ENCODE assay signal across 13 cellular contexts in the genomic region with DNA sequence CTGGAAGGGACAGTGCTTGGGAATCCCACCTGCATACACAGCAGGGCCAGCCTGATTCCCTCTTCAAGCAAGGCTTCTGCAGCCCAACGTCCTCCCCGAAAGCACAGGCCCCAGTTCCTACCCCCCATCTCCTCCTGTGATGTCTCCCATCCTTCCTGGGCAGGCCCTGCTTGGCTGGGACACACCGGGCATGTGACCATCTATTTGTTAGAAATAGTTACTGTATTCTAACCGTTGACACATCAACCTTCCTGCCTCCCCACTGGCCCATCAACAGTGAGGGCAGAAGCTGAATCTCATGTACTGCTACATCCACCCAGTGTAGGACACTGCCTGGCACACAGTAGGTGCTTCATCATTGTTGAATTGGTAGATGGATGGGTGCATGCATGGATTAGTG. TPM values are rescaled to one million over a fixed set of nuclear protein-coding genes. Genes with fewer than 3 reads are reported as not detected.
A peak's percentile ranks its signal among the peaks of the same experiment; 100 is the strongest.
DNase-seq lines count a peak whose midpoint lies in the region; ATAC-seq and TF ChIP-seq lines count a peak whose summit lies in the region.
"Had no signal": no experiment of that assay in that cellular context is flagged by ENCODE, and none has a peak within 500 bp of the region (broad histone marks: within the 10 kb centered on the region; RNA-seq: fewer than 3 reads in every experiment).

No MANE protein-coding gene starts in this region.

- no peak for DNase-seq in activated naive CD4-positive, alpha-beta T cell treated with anti-CD3 and anti-CD28 coated beads for 36 hours
- DNase-seq in activated naive CD4-positive, alpha-beta T cell (lab: John Stamatoyannopoulos, UW) = no peak
- DNase-seq in RWPE2 (ENCODE audit: low spot score) = peak; percentile 29
- no peak for DNase-seq in esophagus muscularis mucosa (ENCODE audit: extremely low spot score)
- DNase-seq in NCI-H446 (lab: John Stamatoyannopoulos, UW) = no peak
- DNase-seq in thyroid gland = no peak
- no peak for DNase-seq in GM23248
- DNase-seq: left colon, naive B cell, retina, T-helper 9 cell had no signal

- H3K4me3 ChIP-seq in RWPE2 (ENCODE audit: severe bottlenecking) (no peak overlapping the region), esophagus muscularis mucosa (no peak overlapping the region), thyroid gland (replicated peaks in 1 of 3) (no peak overlapping the region), GM23248 (no peak overlapping the region)
- H3K4me3 ChIP-seq: hepatocyte had no signal

- H3K27ac ChIP-seq in RWPE2 (ENCODE audit: poor library complexity, severe bottlenecking) (no peak overlapping the region), esophagus muscularis mucosa (replicated peaks in 1 of 4) (peak overlapping the region in 3 of 4 donors; percentile 6 to 34 (median 33)), thyroid gland (no peak overlapping the region), GM23248 (no peak overlapping the region)
- H3K27ac ChIP-seq: hepatocyte had no signal

- CTCF ChIA-PET in activated naive CD4-positive, alpha-beta T cell treated with anti-CD3 and anti-CD28 coated beads for 36 hours (lab: Charles Lee) = interaction anchor here (1.5 kb wide), 1 partner anchor 17 kb away, joined by 7 read pairs; no protein-coding TSS in a partner anchor

- TF ChIP-seq EP300 in esophagus muscularis mucosa (IDR thresholded peaks at IDR 0.05) = no peak

- H3K9me2 ChIP-seq in GM23248 (ENCODE audit: insufficient read depth) = no peaks in the 10 kb centered on the region

- no peaks in the 10 kb centered on the region for H3K79me2 ChIP-seq in GM23248 (ENCODE audit: insufficient read depth)
- H3K79me2 ChIP-seq: hepatocyte had no signal

- H4K20me1 ChIP-seq in GM23248 (ENCODE audit: insufficient read depth) = no peaks in the 10 kb centered on the region

- no peak for ATAC-seq in RWPE2 (ENCODE audit: low read depth)

- H3F3A ChIP-seq in GM23248 (ENCODE audit: insufficient read depth) = peaks cover 5% of the 10 kb centered on the region; the same call in 1 of the 2 replicates

- H3K4me3 Mint-ChIP-seq in activated naive CD4-positive, alpha-beta T cell treated with anti-CD3 and anti-CD28 coated beads for 36 hours = no peak overlapping the region
- no peak overlapping the region for H3K4me3 Mint-ChIP-seq in stimulated activated naive CD8-positive, alpha-beta T cell treated with anti-CD3 and anti-CD28 coated beads, Interleukin-15, Interleukin-2, amounts not matched to agents 100 ng/mL and 50 ng/mL, for 24 hours

- H3K27ac Mint-ChIP-seq in activated naive CD4-positive, alpha-beta T cell treated with anti-CD3 and anti-CD28 coated beads for 36 hours = peak overlapping the region; percentile 77
- peak overlapping the region; percentile 29 for H3K27ac Mint-ChIP-seq in stimulated activated naive CD8-positive, alpha-beta T cell treated with anti-CD3 and anti-CD28 coated beads, Interleukin-15, Interleukin-2, amounts not matched to agents 100 ng/mL and 50 ng/mL, for 24 hours

- no peaks in the 10 kb centered on the region for H3K9me3 Mint-ChIP-seq in activated naive CD4-positive, alpha-beta T cell treated with anti-CD3 and anti-CD28 coated beads for 36 hours
- H3K9me3 Mint-ChIP-seq in stimulated activated naive CD8-positive, alpha-beta T cell treated with anti-CD3 and anti-CD28 coated beads, Interleukin-15, Interleukin-2, amounts not matched to agents 100 ng/mL and 50 ng/mL, for 24 hours = no peaks in the 10 kb centered on the region
- H3K9me3 Mint-ChIP-seq: naive B cell had no signal

- peaks cover 18% of the 10 kb centered on the region for H3K36me3 Mint-ChIP-seq in activated naive CD4-positive, alpha-beta T cell treated with anti-CD3 and anti-CD28 coated beads for 36 hours (ENCODE audit: low read depth)
- H3K36me3 Mint-ChIP-seq in stimulated activated naive CD8-positive, alpha-beta T cell treated with anti-CD3 and anti-CD28 coated beads, Interleukin-15, Interleukin-2, amounts not matched to agents 100 ng/mL and 50 ng/mL, for 24 hours (ENCODE audit: low read depth) = peaks cover 32% of the 10 kb centered on the region

- H2AFZ ChIP-seq in GM23248 = no peak overlapping the region
- H2AFZ ChIP-seq: hepatocyte had no signal

- no peaks in the 10 kb centered on the region for H3K9me3 ChIP-seq in RWPE2 (ENCODE audit: severe bottlenecking)
- no peaks in the 10 kb centered on the region for H3K9me3 ChIP-seq in esophagus muscularis mucosa
- no peaks in the 10 kb centered on the region for H3K9me3 ChIP-seq in thyroid gland
- H3K9me3 ChIP-seq in GM23248 (ENCODE audit: low read depth) = no peaks in the 10 kb centered on the region

- H3K36me3 ChIP-seq in RWPE2 (ENCODE audit: low read depth) = no peaks in the 10 kb centered on the region
- peaks cover 0 to 13% (median 1%) of the 10 kb centered on the region in 4 donors for H3K36me3 ChIP-seq in esophagus muscularis mucosa
- no peaks in the 10 kb centered on the region for H3K36me3 ChIP-seq in thyroid gland
- no peaks in the 10 kb centered on the region for H3K36me3 ChIP-seq in GM23248 (ENCODE audit: low read depth)

- TF ChIP-seq CTCF in RWPE2 (IDR thresholded peaks at IDR 0.05; ENCODE audit: poor library complexity, severe bottlenecking) = no peak
- no peak for TF ChIP-seq CTCF in esophagus muscularis mucosa (IDR thresholded peaks at IDR 0.05)
- TF ChIP-seq CTCF in thyroid gland (IDR thresholded peaks at IDR 0.05) = no peak

- no peaks in the 10 kb centered on the region for H3K27me3 Mint-ChIP-seq in activated naive CD4-positive, alpha-beta T cell treated with anti-CD3 and anti-CD28 coated beads for 36 hours (ENCODE audit: low read depth)
- no peaks in the 10 kb centered on the region for H3K27me3 Mint-ChIP-seq in stimulated activated naive CD8-positive, alpha-beta T cell treated with anti-CD3 and anti-CD28 coated beads, Interleukin-15, Interleukin-2, amounts not matched to agents 100 ng/mL and 50 ng/mL, for 24 hours
- H3K27me3 Mint-ChIP-seq: naive B cell had no signal

- in situ Hi-C loops in GM23248 (cut with MboI) = no loop called here

- H3K4me2 ChIP-seq in GM23248 (ENCODE audit: unreplicated experiment) = no peak overlapping the region
- H3K4me2 ChIP-seq: hepatocyte had no signal

- TF ChIP-seq POLR2A in esophagus muscularis mucosa (IDR thresholded peaks at IDR 0.05; ENCODE audit: low read depth) (no peak), thyroid gland (IDR thresholded peaks at IDR 0.05) (no peak)

- H3K4me1 ChIP-seq in RWPE2 (ENCODE audit: insufficient read depth, poor library complexity, severe bottlenecking) (peaks cover 2% of the 10 kb centered on the region), esophagus muscularis mucosa (peaks cover 26 to 43% (median 32%) of the 10 kb centered on the region in 4 donors), thyroid gland (peaks cover 17 to 43% of the 10 kb centered on the region in 2 donors), GM23248 (ENCODE audit: insufficient read depth) (peaks cover 11% of the 10 kb centered on the region)

- 79% methylated on average over 4 of the region's 4 CpGs for WGBS in esophagus muscularis mucosa
- 65 to 70% methylated on average over 4 of the region's 4 CpGs for WGBS in thyroid gland, 2 donors
- 80 to 81% methylated on average over 4 of the region's 4 CpGs for WGBS in GM23248 (ENCODE audit: low coverage in 1 of 2, low lambda C conversion rate in 2 of 2, missing lambda C conversion rate in 2 of 2), 2 experiments

- H3K27me3 ChIP-seq in RWPE2 (ENCODE audit: insufficient read depth, poor library complexity, severe bottlenecking) (no peaks in the 10 kb centered on the region), esophagus muscularis mucosa (peaks cover 0 to 10% (median 0%) of the 10 kb centered on the region in 4 donors), thyroid gland (no peaks in the 10 kb centered on the region), GM23248 (replicated peaks; ENCODE audit: insufficient read depth) (no peaks in the 10 kb centered on the region)
- H3K27me3 ChIP-seq: hepatocyte had no signal

- intact Hi-C loops in activated naive CD4-positive, alpha-beta T cell treated with anti-CD3 and anti-CD28 coated beads for 36 hours (cut with micrococcal nuclease) = no loop called here
- intact Hi-C loops in esophagus muscularis mucosa (cut with DNase I) (no loop called here), thyroid gland (cut with DNase I) (no loop called here)

- peaks cover 60% of the 10 kb centered on the region for H3K4me1 Mint-ChIP-seq in activated naive CD4-positive, alpha-beta T cell treated with anti-CD3 and anti-CD28 coated beads for 36 hours (ENCODE audit: low read depth)
- peaks cover 66% of the 10 kb centered on the region for H3K4me1 Mint-ChIP-seq in stimulated activated naive CD8-positive, alpha-beta T cell treated with anti-CD3 and anti-CD28 coated beads, Interleukin-15, Interleukin-2, amounts not matched to agents 100 ng/mL and 50 ng/mL, for 24 hours (ENCODE audit: low read depth)

- no peak overlapping the region for H3K9ac ChIP-seq in GM23248

RNA-seq across cellular contexts. Expression of a gene that starts 10.7 kb away (rescaled TPM):
- under 1 TPM; 0.21 to 0.44 TPM for total RNA-seq in activated naive CD4-positive, alpha-beta T cell treated with anti-CD3 and anti-CD28 coated beads for 36 hours
- total RNA-seq in esophagus muscularis mucosa (under 1 TPM in 3 of 4 donors, not detected in 1; 0.23 to 0.42 (median 0.39) TPM), thyroid gland (1 to 10 TPM; 1.7 to 5.6 (median 4.2) TPM)
- total RNA-seq in GM23248 (2014; rRNA removed; shearing (Covaris generic)) = not detected in 2 replicates
- polyA plus RNA-seq in GM23248 (2016; fragmentation: Nextera tagmentation; extraction: Ambion mirVana) = 0.47 TPM in 1 of 2 replicates, not detected in the other

RNA-seq across cellular contexts. Expression of a gene that starts 11.6 kb away (rescaled TPM):
- total RNA-seq in activated naive CD4-positive, alpha-beta T cell treated with anti-CD3 and anti-CD28 coated beads for 36 hours = 10 to 100 TPM; 41.6 to 41.9 TPM
- total RNA-seq in esophagus muscularis mucosa (10 to 100 TPM; 22.4 to 75.1 (median 58.1) TPM), thyroid gland (10 to 100 TPM; 20.3 to 41.8 (median 30.6) TPM)
- total RNA-seq in GM23248 (2014; rRNA removed; shearing (Covaris generic)) = 0.97 and 3.4 TPM in 2 replicates
- polyA plus RNA-seq in GM23248 (2016; fragmentation: Nextera tagmentation; extraction: Ambion mirVana) = 0.94 and 1.3 TPM in 2 replicates

RNA-seq across cellular contexts. Expression of a gene that starts 36.1 kb away (rescaled TPM):
- total RNA-seq in activated naive CD4-positive, alpha-beta T cell treated with anti-CD3 and anti-CD28 coated beads for 36 hours = under 1 TPM; 0.10 to 0.47 TPM
- total RNA-seq in esophagus muscularis mucosa = under 1 TPM; under 0.01 to 0.71 (median 0.20) TPM
- total RNA-seq in thyroid gland = 1 to 10 TPM; 2.4 to 7.1 (median 4.0) TPM
- not detected in 2 replicates for total RNA-seq in GM23248 (2014; rRNA removed; shearing (Covaris generic))
- polyA plus RNA-seq in GM23248 (2016; fragmentation: Nextera tagmentation; extraction: Ambion mirVana) = not detected in 2 replicates
- polyA plus RNA-seq: hepatocyte had no signal

Comparison
In these comparisons a context has a peak if more than half of its experiments do, and no peak if none do; other contexts are left out.
1. H3K27ac ChIP-seq: peak in esophagus muscularis mucosa (3 of 4); none in RWPE2 (single experiment), thyroid gland (0 of 3) and GM23248 (single experiment).